15 cellular contexts compared by ENCODE assay signal in genomic region chr1:38962113-38962512, GRCh38. TPM values are rescaled to one million over a fixed set of nuclear protein-coding genes. Genes with fewer than 3 reads are reported as not detected.
DNase-seq lines count a peak whose midpoint lies in the region; ATAC-seq and TF ChIP-seq lines count a peak whose summit lies in the region.
"Had no signal": no experiment of that assay in that cellular context is flagged by ENCODE, and none has a peak within 500 bp of the region (broad histone marks: within the 10 kb centered on the region; RNA-seq: fewer than 3 reads in every experiment).

No MANE protein-coding gene starts in this region.

- no peaks in the 10 kb centered on the region for H3K9me3 ChIP-seq in mesenchymal stem cell (ENCODE audit: control insufficient read depth, low read length)
- H3K9me3 ChIP-seq in mucosa of descending colon, result no peaks in the 10 kb centered on the region

- no peak for ATAC-seq in activated naive CD4-positive, alpha-beta T cell treated with anti-CD3 and anti-CD28 coated beads, Interleukin-2, amount 50 U/mL, for 72 hours
- ATAC-seq in HG03565 (IDR thresholded peaks at IDR 0.05; ENCODE audit: unreplicated experiment) (no peak), mucosa of descending colon (no peak)
- ATAC-seq: T-cell had no signal

- H3K4me3 ChIP-seq in cardiac fibroblast (replicated peaks in 1 of 2; ENCODE audit: low read depth in 2 of 2, low read length in 2 of 2) (no peak overlapping the region), mesenchymal stem cell (ENCODE audit: insufficient read depth in 1 of 2, low read depth in 1 of 2, low read length in 2 of 2) (no peak overlapping the region), mucosa of descending colon (no peak overlapping the region)

- no peak overlapping the region for H2BK120ac ChIP-seq in mesenchymal stem cell (ENCODE audit: low read depth, low read length)

- 89% methylated on average over 3 of the region's 3 CpGs for WGBS in mesenchymal stem cell

- H3K36me3 ChIP-seq in mesenchymal stem cell (ENCODE audit: control insufficient read depth in 1 of 2, insufficient read depth in 2 of 2, low read depth in 1 of 2, low read length in 2 of 2) (no peaks in the 10 kb centered on the region), mucosa of descending colon (ENCODE audit: low read depth) (no peaks in the 10 kb centered on the region)

- H3K9me3 Mint-ChIP-seq in activated naive CD4-positive, alpha-beta T cell treated with anti-CD3 and anti-CD28 coated beads, Interleukin-2, amount 50 U/mL, for 72 hours, result no peaks in the 10 kb centered on the region
- H3K9me3 Mint-ChIP-seq: CD8-positive, alpha-beta memory T cell; immature natural killer cell; T-cell had no signal

- H3K4ac ChIP-seq in mesenchymal stem cell (ENCODE audit: low read depth in 1 of 2, low read length in 2 of 2), result no peak overlapping the region

- no peak overlapping the region for H4K91ac ChIP-seq in mesenchymal stem cell (ENCODE audit: low read length)

- no peak overlapping the region for H3K27ac Mint-ChIP-seq in activated naive CD4-positive, alpha-beta T cell treated with anti-CD3 and anti-CD28 coated beads, Interleukin-2, amount 50 U/mL, for 72 hours
- H3K27ac Mint-ChIP-seq: immature natural killer cell, T-cell had no signal

- no peak for TF ChIP-seq CTCF in cardiac fibroblast (IDR thresholded peaks at IDR 0.05; ENCODE audit: low read depth, low read length)
- TF ChIP-seq CTCF in mucosa of descending colon (IDR thresholded peaks at IDR 0.05), result no peak

- H3K23ac ChIP-seq in mesenchymal stem cell (ENCODE audit: low read length in 2 of 2), result no peak overlapping the region

- H3K27me3 ChIP-seq in mesenchymal stem cell (ENCODE audit: control insufficient read depth in 1 of 2, insufficient read depth in 1 of 2, low read length in 2 of 2), result no peaks in the 10 kb centered on the region

- no peaks in the 10 kb centered on the region for H3K36me3 Mint-ChIP-seq in activated naive CD4-positive, alpha-beta T cell treated with anti-CD3 and anti-CD28 coated beads, Interleukin-2, amount 50 U/mL, for 72 hours
- H3K36me3 Mint-ChIP-seq: CD8-positive, alpha-beta memory T cell; immature natural killer cell; T-cell had no signal

- H2AK5ac ChIP-seq in mesenchymal stem cell (ENCODE audit: low read length, severe bottlenecking), result no peak overlapping the region

- peak; percentile 89 for DNase-seq in EH (ENCODE audit: low read depth)
- peak; percentile 58 for DNase-seq in LHCN-M2 (ENCODE audit: low read depth)
- peak; percentile 47 to 87 for DNase-seq in cardiac fibroblast (ENCODE audit: low read depth in 2 of 2)
- no peak for DNase-seq in mesenchymal stem cell
- no peak for DNase-seq in activated naive CD4-positive, alpha-beta T cell treated with anti-CD3 and anti-CD28 coated beads, Interleukin-2, amount 50 U/mL, for 72 hours (ENCODE audit: low spot score in 2 of 2)
- DNase-seq in mucosa of descending colon, result no peak
- no peak for DNase-seq in DMS153 treated with DMSO at 0.1 percent for 48 hours (lab: John Stamatoyannopoulos, UW; ENCODE audit: unreplicated experiment)
- DNase-seq: activated CD4-positive, alpha-beta T cell treated with anti-CD3 and anti-CD28 coated beads, Interleukin-2, amount 50 U/mL, for 48 hours; activated gamma-delta T cell treated with Interleukin-2 at 50 U/mL for 16 hours; CD8-positive, alpha-beta memory T cell; immature natural killer cell; NCI-H2171; substantia nigra; T-cell had no signal

- no peak overlapping the region for H3K27ac ChIP-seq in mesenchymal stem cell (ENCODE audit: low read length, poor library complexity, severe bottlenecking)

- peak overlapping the region in 1 of 2 experiments; percentile 15 for H3K18ac ChIP-seq in mesenchymal stem cell (ENCODE audit: low read depth in 1 of 2, low read length in 2 of 2)

- no peak overlapping the region for H2BK12ac ChIP-seq in mesenchymal stem cell (ENCODE audit: low read length in 2 of 2)

- intact Hi-C loops in mucosa of descending colon (cut with DNase I, micrococcal nuclease), result no loop called here

- peaks cover 2% of the 10 kb centered on the region for H3K4me1 ChIP-seq in mesenchymal stem cell (ENCODE audit: control insufficient read depth, insufficient read depth, low read depth, low read length)
- H3K4me1 ChIP-seq in mucosa of descending colon (ENCODE audit: low read depth), result no peaks in the 10 kb centered on the region

- no peak overlapping the region for H2AFZ ChIP-seq in mesenchymal stem cell (ENCODE audit: low read depth, low read length)

- no peak overlapping the region for H3K4me2 ChIP-seq in mesenchymal stem cell (ENCODE audit: low read length, poor library complexity, severe bottlenecking)

- no peak overlapping the region for H2BK5ac ChIP-seq in mesenchymal stem cell (ENCODE audit: low read depth, low read length, poor library complexity, severe bottlenecking)

- H3K79me1 ChIP-seq in mesenchymal stem cell (replicated peaks; ENCODE audit: low read length, poor library complexity, severe bottlenecking), result no peaks in the 10 kb centered on the region

- no peak overlapping the region for H2BK15ac ChIP-seq in mesenchymal stem cell (ENCODE audit: low read depth, poor library complexity, severe bottlenecking)

- no peak overlapping the region for H4K8ac ChIP-seq in mesenchymal stem cell (ENCODE audit: low read length)

- no peak overlapping the region for H3K14ac ChIP-seq in mesenchymal stem cell (ENCODE audit: low read length in 2 of 2)

- peak overlapping the region; percentile 52 for H3K9ac ChIP-seq in mesenchymal stem cell (ENCODE audit: low read length)

RNA-seq across cellular contexts. Expression of gene RHBDL2, which starts 20.5 kb away (rescaled TPM):
- total RNA-seq in LHCN-M2 (2014; rRNA removed) (0.17 and 0.96 TPM in 2 replicates), mucosa of descending colon (10 to 100 TPM; 16.6 to 50.5 (median 23.7) TPM)
- polyA plus RNA-seq in LHCN-M2 (2012), result 1.3 TPM
- not detected for polyA plus RNA-seq in mesenchymal stem cell (2013, experiment 1 of 2)
- polyA plus RNA-seq in mesenchymal stem cell (2013, experiment 2 of 2), result not detected
- total RNA-seq in activated naive CD4-positive, alpha-beta T cell treated with anti-CD3 and anti-CD28 coated beads, Interleukin-2, amount 50 U/mL, for 72 hours, result not detected
- total RNA-seq: CD8-positive, alpha-beta memory T cell; T-cell had no signal
- polyA plus RNA-seq: CD8-positive, alpha-beta memory T cell; immature natural killer cell had no signal

RNA-seq across cellular contexts. Expression of gene AKIRIN1, which starts 29.0 kb away (rescaled TPM):
- 52.4 and 52.6 TPM in 2 replicates for total RNA-seq in LHCN-M2 (2014; rRNA removed)
- 27.0 TPM for polyA plus RNA-seq in LHCN-M2 (2012)
- polyA plus RNA-seq in mesenchymal stem cell (2013, experiment 1 of 2), result 66.1 TPM
- polyA plus RNA-seq in mesenchymal stem cell (2013, experiment 2 of 2), result 68.3 TPM
- 10 to 100 TPM; 45.8 to 93.6 TPM for total RNA-seq in activated naive CD4-positive, alpha-beta T cell treated with anti-CD3 and anti-CD28 coated beads, Interleukin-2, amount 50 U/mL, for 72 hours
- total RNA-seq in mucosa of descending colon, result 10 to 100 TPM; 47.7 to 60.4 (median 54.5) TPM

Comparison
In these comparisons a context has a peak if more than half of its experiments do, and no peak if none do; other contexts are left out.
1. DNase-seq: peak in EH (single experiment), LHCN-M2 (single experiment) and cardiac fibroblast (2 of 2); none in mesenchymal stem cell (single experiment), activated naive CD4-positive, alpha-beta T cell treated with anti-CD3 and anti-CD28 coated beads, Interleukin-2, amount 50 U/mL, for 72 hours (0 of 2), mucosa of descending colon (0 of 3) and DMS153 treated with DMSO at 0.1 percent for 48 hours (single experiment).